ENCODE assay signal across 1 cellular context in the genomic region with DNA sequence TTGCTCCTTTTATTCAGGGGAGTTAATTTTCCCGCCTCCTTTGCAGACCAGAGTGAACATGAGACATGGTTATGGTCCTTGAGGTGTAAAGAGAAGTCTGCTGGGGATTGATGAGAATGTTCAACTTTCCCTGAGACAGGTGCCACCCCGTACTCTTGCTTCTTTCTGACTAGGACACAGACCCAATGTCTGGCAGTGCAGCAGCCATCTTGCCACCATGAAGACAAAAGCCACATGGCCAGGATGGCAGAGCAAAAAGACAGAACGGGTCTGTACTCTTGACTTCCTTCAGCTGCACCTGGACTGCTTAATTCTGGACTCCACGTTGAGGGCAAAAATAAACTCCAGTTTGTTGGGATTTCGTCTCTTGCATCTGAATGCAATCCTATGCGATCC.
TF ChIP-seq lines count a peak whose summit lies in the region.

No MANE protein-coding gene starts in this region.

TF ChIP-seq in GM23338, 12 proteins besides CTCF, POLR2A, EP300 and RAD21 (continued from another document):
- TF ChIP-seq, protein P1, sequence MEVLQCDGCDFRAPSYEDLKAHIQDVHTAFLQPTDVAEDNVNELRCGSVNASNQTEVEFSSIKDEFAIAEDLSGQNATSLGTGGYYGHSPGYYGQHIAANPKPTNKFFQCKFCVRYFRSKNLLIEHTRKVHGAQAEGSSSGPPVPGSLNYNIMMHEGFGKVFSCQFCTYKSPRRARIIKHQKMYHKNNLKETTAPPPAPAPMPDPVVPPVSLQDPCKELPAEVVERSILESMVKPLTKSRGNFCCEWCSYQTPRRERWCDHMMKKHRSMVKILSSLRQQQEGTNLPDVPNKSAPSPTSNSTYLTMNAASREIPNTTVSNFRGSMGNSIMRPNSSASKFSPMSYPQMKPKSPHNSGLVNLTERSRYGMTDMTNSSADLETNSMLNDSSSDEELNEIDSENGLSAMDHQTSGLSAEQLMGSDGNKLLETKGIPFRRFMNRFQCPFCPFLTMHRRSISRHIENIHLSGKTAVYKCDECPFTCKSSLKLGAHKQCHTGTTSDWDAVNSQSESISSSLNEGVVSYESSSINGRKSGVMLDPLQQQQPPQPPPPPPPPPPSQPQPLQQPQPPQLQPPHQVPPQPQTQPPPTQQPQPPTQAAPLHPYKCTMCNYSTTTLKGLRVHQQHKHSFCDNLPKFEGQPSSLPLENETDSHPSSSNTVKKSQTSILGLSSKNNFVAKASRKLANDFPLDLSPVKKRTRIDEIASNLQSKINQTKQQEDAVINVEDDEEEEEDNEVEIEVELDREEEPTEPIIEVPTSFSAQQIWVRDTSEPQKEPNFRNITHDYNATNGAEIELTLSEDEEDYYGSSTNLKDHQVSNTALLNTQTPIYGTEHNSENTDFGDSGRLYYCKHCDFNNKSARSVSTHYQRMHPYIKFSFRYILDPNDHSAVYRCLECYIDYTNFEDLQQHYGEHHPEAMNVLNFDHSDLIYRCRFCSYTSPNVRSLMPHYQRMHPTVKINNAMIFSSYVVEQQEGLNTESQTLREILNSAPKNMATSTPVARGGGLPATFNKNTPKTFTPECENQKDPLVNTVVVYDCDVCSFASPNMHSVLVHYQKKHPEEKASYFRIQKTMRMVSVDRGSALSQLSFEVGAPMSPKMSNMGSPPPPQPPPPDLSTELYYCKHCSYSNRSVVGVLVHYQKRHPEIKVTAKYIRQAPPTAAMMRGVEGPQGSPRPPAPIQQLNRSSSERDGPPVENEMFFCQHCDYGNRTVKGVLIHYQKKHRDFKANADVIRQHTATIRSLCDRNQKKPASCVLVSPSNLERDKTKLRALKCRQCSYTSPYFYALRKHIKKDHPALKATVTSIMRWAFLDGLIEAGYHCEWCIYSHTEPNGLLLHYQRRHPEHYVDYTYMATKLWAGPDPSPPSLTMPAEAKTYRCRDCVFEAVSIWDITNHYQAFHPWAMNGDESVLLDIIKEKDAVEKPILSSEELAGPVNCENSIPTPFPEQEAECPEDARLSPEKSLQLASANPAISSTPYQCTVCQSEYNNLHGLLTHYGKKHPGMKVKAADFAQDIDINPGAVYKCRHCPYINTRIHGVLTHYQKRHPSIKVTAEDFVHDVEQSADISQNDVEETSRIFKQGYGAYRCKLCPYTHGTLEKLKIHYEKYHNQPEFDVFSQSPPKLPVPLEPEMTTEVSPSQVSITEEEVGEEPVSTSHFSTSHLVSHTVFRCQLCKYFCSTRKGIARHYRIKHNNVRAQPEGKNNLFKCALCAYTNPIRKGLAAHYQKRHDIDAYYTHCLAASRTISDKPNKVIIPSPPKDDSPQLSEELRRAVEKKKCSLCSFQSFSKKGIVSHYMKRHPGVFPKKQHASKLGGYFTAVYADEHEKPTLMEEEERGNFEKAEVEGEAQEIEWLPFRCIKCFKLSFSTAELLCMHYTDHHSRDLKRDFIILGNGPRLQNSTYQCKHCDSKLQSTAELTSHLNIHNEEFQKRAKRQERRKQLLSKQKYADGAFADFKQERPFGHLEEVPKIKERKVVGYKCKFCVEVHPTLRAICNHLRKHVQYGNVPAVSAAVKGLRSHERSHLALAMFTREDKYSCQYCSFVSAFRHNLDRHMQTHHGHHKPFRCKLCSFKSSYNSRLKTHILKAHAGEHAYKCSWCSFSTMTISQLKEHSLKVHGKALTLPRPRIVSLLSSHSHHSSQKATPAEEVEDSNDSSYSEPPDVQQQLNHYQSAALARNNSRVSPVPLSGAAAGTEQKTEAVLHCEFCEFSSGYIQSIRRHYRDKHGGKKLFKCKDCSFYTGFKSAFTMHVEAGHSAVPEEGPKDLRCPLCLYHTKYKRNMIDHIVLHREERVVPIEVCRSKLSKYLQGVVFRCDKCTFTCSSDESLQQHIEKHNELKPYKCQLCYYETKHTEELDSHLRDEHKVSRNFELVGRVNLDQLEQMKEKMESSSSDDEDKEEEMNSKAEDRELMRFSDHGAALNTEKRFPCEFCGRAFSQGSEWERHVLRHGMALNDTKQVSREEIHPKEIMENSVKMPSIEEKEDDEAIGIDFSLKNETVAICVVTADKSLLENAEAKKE (CRISPR knock-in tag; IDR thresholded peaks at IDR 0.05), result no peak
- TF ChIP-seq POLR2AphosphoS5 (IDR thresholded peaks at IDR 0.05; ENCODE audit: low read depth) (no peak), CREB1 (CRISPR knock-in tag; IDR thresholded peaks at IDR 0.05; ENCODE audit: low read depth) (no peak), EZH2phosphoT487 (IDR thresholded peaks at IDR 0.05; ENCODE audit: unreplicated experiment) (no peak)
